ENCODE assay signal across 13 cellular contexts in genomic region chr4:114015444-114015899, GRCh38.
DNase-seq lines count a peak whose midpoint lies in the region; ATAC-seq and FAIRE-seq lines count a peak whose summit lies in the region.
"Had no signal": no experiment of that assay in that cellular context is flagged by ENCODE, and none has a peak within 500 bp of the region (broad histone marks: within the 10 kb centered on the region; RNA-seq: fewer than 3 reads in every experiment).

No MANE protein-coding gene starts in this region.

- no peak overlapping the region for H3K4me3 ChIP-seq in adipocyte (ENCODE audit: low read length)

- H3K9me3 ChIP-seq in adipocyte (ENCODE audit: control insufficient read depth, low read length), result peaks cover 3% of the 10 kb centered on the region

- FAIRE-seq in HTR-8/SVneo (lab: Jason Lieb, UNC), result peak; percentile 68
- FAIRE-seq: H1 had no signal

- ATAC-seq in HG02623 (IDR thresholded peaks at IDR 0.05; ENCODE audit: unreplicated experiment) (no peak), HG03442 (IDR thresholded peaks at IDR 0.05; ENCODE audit: unreplicated experiment) (no peak)
- ATAC-seq: CD8-positive, alpha-beta T cell had no signal

- H3K36me3 ChIP-seq in adipocyte (ENCODE audit: control insufficient read depth, insufficient read depth, low read length, severe bottlenecking), result no peaks in the 10 kb centered on the region

- H3K27me3 ChIP-seq in adipocyte (replicated peaks; ENCODE audit: control insufficient read depth, insufficient read depth, low read length), result no peaks in the 10 kb centered on the region

- H3K9ac ChIP-seq in adipocyte (ENCODE audit: low read length), result no peak overlapping the region

- peaks cover 23% of the 10 kb centered on the region for H3K4me1 ChIP-seq in adipocyte (ENCODE audit: control insufficient read depth, insufficient read depth, low read length)

- peak; percentile 64 for DNase-seq in AG08396 (ENCODE audit: low spot score)
- peak; percentile 83 for DNase-seq in HTR-8/SVneo (ENCODE audit: insufficient read length, low spot score)
- DNase-seq in adipocyte (ENCODE audit: low read depth), result peak; percentile 70
- peak; percentile 98 for DNase-seq in iris pigment epithelial cell (ENCODE audit: low read depth)
- DNase-seq in activated CD4-positive, alpha-beta T cell treated with anti-CD3 and anti-CD28 coated beads, Interleukin-2, amount 50 U/mL, for 4 hours, result no peak
- no peak for DNase-seq in Kasumi-1 (lab: John Stamatoyannopoulos, UW)
- DNase-seq: activated T-cell treated with anti-CD3 and anti-CD28 coated beads, Interleukin-2, amount 50 U/mL, for 48 hours; CD8-positive, alpha-beta T cell; islet precursor cell; NCI-H345 had no signal

Comparison
In these comparisons a context has a peak if more than half of its experiments do, and no peak if none do; other contexts are left out.
1. DNase-seq: peak in AG08396 (single experiment), HTR-8/SVneo (single experiment), adipocyte (single experiment) and iris pigment epithelial cell (single experiment); none in activated CD4-positive, alpha-beta T cell treated with anti-CD3 and anti-CD28 coated beads, Interleukin-2, amount 50 U/mL, for 4 hours (0 of 2) and Kasumi-1 (0 of 2).